ENCODE assay signal across 9 cellular contexts in the genomic region with DNA sequence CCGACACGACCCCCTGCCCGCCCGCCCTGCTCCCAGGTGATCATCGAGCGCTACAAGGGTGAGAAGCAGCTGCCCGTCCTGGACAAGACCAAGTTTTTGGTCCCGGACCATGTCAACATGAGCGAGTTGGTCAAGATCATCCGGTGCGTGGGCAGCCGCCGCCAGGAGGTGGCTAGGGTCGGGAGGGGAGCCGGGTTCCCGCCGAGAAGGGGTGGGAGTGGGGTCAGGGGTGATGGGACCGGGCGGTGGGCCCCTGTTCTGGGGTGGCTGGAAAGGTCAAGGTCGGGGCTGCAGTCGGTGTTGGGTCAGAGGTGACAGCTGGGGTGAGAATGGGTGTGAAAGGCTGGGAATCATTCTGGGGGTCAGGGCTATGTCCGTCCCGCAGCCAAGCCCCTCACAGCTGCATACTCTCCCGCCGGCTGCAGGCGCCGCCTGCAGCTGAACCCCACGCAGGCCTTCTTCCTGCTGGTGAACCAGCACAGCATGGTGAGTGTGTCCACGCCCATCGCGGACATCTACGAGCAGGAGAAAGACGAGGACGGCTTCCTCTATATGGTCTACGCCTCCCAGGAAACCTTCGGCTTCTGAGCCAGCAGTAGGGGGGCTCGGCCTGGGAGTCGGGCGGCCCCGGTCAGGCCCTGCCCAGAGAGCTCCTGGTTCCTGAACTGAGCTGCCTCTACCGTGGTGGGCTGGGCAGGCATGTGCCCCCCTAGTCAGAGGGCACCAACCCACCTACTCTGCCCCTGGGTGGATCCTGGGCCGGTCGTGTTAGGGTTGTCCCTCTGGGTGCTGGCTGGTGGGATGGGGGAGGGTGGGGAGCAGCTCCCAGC.
A peak's percentile ranks its signal among the peaks of the same experiment; 100 is the strongest.
DNase-seq lines count a peak whose midpoint lies in the region; ATAC-seq and TF ChIP-seq lines count a peak whose summit lies in the region.
"Had no signal": no experiment of that assay in that cellular context is flagged by ENCODE, and none has a peak within 500 bp of the region (broad histone marks: within the 10 kb centered on the region; RNA-seq: fewer than 3 reads in every experiment).

No MANE protein-coding gene starts in this region.

- peak overlapping the region; percentile 76 for H3K4me3 ChIP-seq in astrocyte of the spinal cord (ENCODE audit: low read depth, low read length)

- in situ Hi-C loops in astrocyte of the spinal cord (cut with HindIII; ENCODE audit: low sequenced_read_pairs), result no loop called here

- peaks cover 13% of the 10 kb centered on the region for H3K4me1 Mint-ChIP-seq in stimulated activated effector memory CD8-positive, alpha-beta T cell treated with anti-CD3 and anti-CD28 coated beads, Interleukin-12 subunit alpha, Interleukin-12 subunit beta, amount 100 ng/mL, for 72 hours

- DNase-seq in DMS53 (lab: John Stamatoyannopoulos, UW) (peak; percentile 52), DMS53 treated with DMSO at 0.1 percent for 48 hours (lab: John Stamatoyannopoulos, UW; ENCODE audit: unreplicated experiment) (no peak), astrocyte of the spinal cord (ENCODE audit: low read depth, low spot score) (no peak), islet precursor cell (peak; percentile 59), OCI-M2 (lab: John Stamatoyannopoulos, UW; ENCODE audit: unreplicated experiment) (no peak), NCI-H1417 (lab: John Stamatoyannopoulos, UW) (no peak)
- DNase-seq in stimulated activated effector memory CD8-positive, alpha-beta T cell treated with anti-CD3 and anti-CD28 coated beads, Interleukin-12 subunit alpha, Interleukin-12 subunit beta, amount 100 ng/mL, for 72 hours (ENCODE audit: low spot score in 2 of 2), result no peak
- DNase-seq: NCI-H187 treated with DMSO at 0.1 percent for 48 hours had no signal

- no peak for TF ChIP-seq CTCF in astrocyte of the spinal cord (IDR thresholded peaks at IDR 0.05; ENCODE audit: low read depth, low read length)

- ATAC-seq in stimulated activated effector memory CD8-positive, alpha-beta T cell treated with anti-CD3 and anti-CD28 coated beads, Interleukin-12 subunit alpha, Interleukin-12 subunit beta, amount 100 ng/mL, for 72 hours, result peak; percentile 4
- no peak for ATAC-seq in HG02610 (IDR thresholded peaks at IDR 0.05; ENCODE audit: unreplicated experiment)

- peak overlapping the region; percentile 48 for H3K27ac Mint-ChIP-seq in stimulated activated effector memory CD8-positive, alpha-beta T cell treated with anti-CD3 and anti-CD28 coated beads, Interleukin-12 subunit alpha, Interleukin-12 subunit beta, amount 100 ng/mL, for 72 hours

- peaks cover 7% of the 10 kb centered on the region for H3K36me3 Mint-ChIP-seq in stimulated activated effector memory CD8-positive, alpha-beta T cell treated with anti-CD3 and anti-CD28 coated beads, Interleukin-12 subunit alpha, Interleukin-12 subunit beta, amount 100 ng/mL, for 72 hours

- H3K4me3 Mint-ChIP-seq in stimulated activated effector memory CD8-positive, alpha-beta T cell treated with anti-CD3 and anti-CD28 coated beads, Interleukin-12 subunit alpha, Interleukin-12 subunit beta, amount 100 ng/mL, for 72 hours, result peak overlapping the region; percentile 37

- no peaks in the 10 kb centered on the region for H3K9me3 Mint-ChIP-seq in stimulated activated effector memory CD8-positive, alpha-beta T cell treated with anti-CD3 and anti-CD28 coated beads, Interleukin-12 subunit alpha, Interleukin-12 subunit beta, amount 100 ng/mL, for 72 hours

Comparison
In these comparisons a context has a peak if more than half of its experiments do, and no peak if none do; other contexts are left out.
1. DNase-seq: peak in DMS53 (single experiment) and islet precursor cell (single experiment); none in DMS53 treated with DMSO at 0.1 percent for 48 hours (single experiment), astrocyte of the spinal cord (single experiment), stimulated activated effector memory CD8-positive, alpha-beta T cell treated with anti-CD3 and anti-CD28 coated beads, Interleukin-12 subunit alpha, Interleukin-12 subunit beta, amount 100 ng/mL, for 72 hours (0 of 2), OCI-M2 (single experiment) and NCI-H1417 (0 of 3).